In the genomic region with DNA sequence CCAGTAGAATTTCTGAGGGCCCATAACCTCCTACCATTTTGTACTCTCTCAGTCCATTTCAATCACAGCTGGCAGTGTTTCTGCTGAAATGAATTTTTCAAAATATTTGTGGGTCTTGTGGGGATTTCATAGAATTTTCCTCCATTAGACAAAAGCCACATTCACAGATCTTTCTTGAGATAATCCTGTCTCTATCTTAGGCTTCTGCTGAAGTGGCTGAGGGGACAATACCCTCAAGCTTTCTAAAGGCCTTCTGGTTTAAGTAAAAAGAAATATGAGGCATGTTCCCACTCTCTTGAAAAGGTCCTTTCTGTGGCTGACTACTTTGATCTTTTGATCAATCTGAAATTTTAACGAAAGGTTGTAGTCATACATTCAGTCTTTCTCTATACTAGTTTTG, we compare ENCODE assay signal across 20 cellular contexts.
"Had no signal": no experiment of that assay in that cellular context is flagged by ENCODE, and none has a peak within 500 bp of the region (broad histone marks: within the 10 kb centered on the region; RNA-seq: fewer than 3 reads in every experiment).

No MANE protein-coding gene starts in this region.

- H3K9me3 ChIP-seq: esophagus muscularis mucosa, gastroesophageal sphincter, mucosa of descending colon, pancreas, thyroid gland, upper lobe of left lung, uterus had no signal

- H3K4me3 ChIP-seq: esophagus muscularis mucosa, gastroesophageal sphincter, mucosa of descending colon, pancreas, suprapubic skin, thyroid gland, upper lobe of left lung, uterus had no signal

- DNase-seq: effector memory CD8-positive, alpha-beta T cell; glutamatergic neuron; islet precursor cell; mammary epithelial cell; mucosa of descending colon; naive thymus-derived CD8-positive, alpha-beta T cell; nucleus accumbens; pancreas; right cardiac atrium; small intestine; stimulated activated CD4-positive, alpha-beta T cell treated with anti-CD3 and anti-CD28 coated beads, Interleukin-12 subunit alpha, Interleukin-12 subunit beta, amount 100 ng/mL, for 4 hours; stimulated activated naive CD8-positive, alpha-beta T cell treated with anti-CD3 and anti-CD28 coated beads, Interleukin-15, Interleukin-2, amounts not matched to agents 100 U/mL and 50 U/mL, for 24 hours; thyroid gland; upper lobe of left lung; uterus had no signal

- ATAC-seq: effector memory CD8-positive, alpha-beta T cell; gastroesophageal sphincter; left lobe of liver; mucosa of descending colon; naive thymus-derived CD8-positive, alpha-beta T cell; pancreas; right cardiac atrium; stimulated activated naive CD8-positive, alpha-beta T cell treated with anti-CD3 and anti-CD28 coated beads, Interleukin-15, Interleukin-2, amounts not matched to agents 100 U/mL and 50 U/mL, for 24 hours had no signal

- H3K27ac ChIP-seq: epithelial cell of prostate, esophagus muscularis mucosa, gastroesophageal sphincter, pancreas, suprapubic skin, thyroid gland, upper lobe of left lung, uterus had no signal

- H3K4me1 ChIP-seq: esophagus muscularis mucosa, gastroesophageal sphincter, pancreas, suprapubic skin, thyroid gland, upper lobe of left lung, uterus had no signal

- H3K36me3 ChIP-seq: esophagus muscularis mucosa, gastroesophageal sphincter, pancreas, suprapubic skin, thyroid gland, upper lobe of left lung, uterus had no signal

- H3K27me3 ChIP-seq: esophagus muscularis mucosa, gastroesophageal sphincter, pancreas, suprapubic skin, thyroid gland, upper lobe of left lung, uterus had no signal
